In genomic region chr7:346116-346898, GRCh38 we compare ENCODE assay signal across 26 cellular contexts. TPM values are rescaled to one million over a fixed set of nuclear protein-coding genes. Genes with fewer than 3 reads are reported as not detected.
DNase-seq lines count a peak whose midpoint lies in the region; ATAC-seq, FAIRE-seq and TF ChIP-seq lines count a peak whose summit lies in the region.
"Had no signal": no experiment of that assay in that cellular context is flagged by ENCODE, and none has a peak within 500 bp of the region (broad histone marks: within the 10 kb centered on the region; RNA-seq: fewer than 3 reads in every experiment).

No MANE protein-coding gene starts in this region.

- H4K20me1 ChIP-seq in HepG2 (ENCODE audit: insufficient read depth, low read length): no peaks in the 10 kb centered on the region

- no peak overlapping the region for H3K27ac ChIP-seq in HepG2 (ENCODE audit: extremely low read length, insufficient read depth, low read length)
- no peak overlapping the region for H3K27ac ChIP-seq in right lobe of liver
- H3K27ac ChIP-seq: A549 had no signal

- no peak for TF ChIP-seq CTCF in HepG2 (CRISPR knock-in tag; IDR thresholded peaks at IDR 0.05)
- no peak for TF ChIP-seq CTCF in right lobe of liver (IDR thresholded peaks at IDR 0.05)
- TF ChIP-seq CTCF in progenitor cell of endocrine pancreas (IDR thresholded peaks at IDR 0.05; ENCODE audit: unreplicated experiment): no peak

- H3K4me1 ChIP-seq in HepG2 (ENCODE audit: insufficient read depth, low read length): peaks cover 56% of the 10 kb centered on the region
- H3K4me1 ChIP-seq in right lobe of liver: peaks cover 0 to 13% (median 5%) of the 10 kb centered on the region in 4 donors
- H3K4me1 ChIP-seq: A549 had no signal

- no peaks in the 10 kb centered on the region for H3K79me2 ChIP-seq in HepG2 (ENCODE audit: insufficient read depth, low read length)

- H3K9me3 Mint-ChIP-seq in T-helper 1 cell treated with Interleukin-12 subunit alpha and Interleukin-12 subunit beta and Interleukin-4 antibody, amounts not matched to agents 30 μg/mL and 1 μg/mL, for 36 hours: no peaks in the 10 kb centered on the region
- no peaks in the 10 kb centered on the region for H3K9me3 Mint-ChIP-seq in activated T-helper 17 cell treated with anti-CD3 and anti-CD28 coated beads, Interleukin-2, amount 50 U/mL, for 72 hours
- peaks cover 3% of the 10 kb centered on the region for H3K9me3 Mint-ChIP-seq in progenitor cell of endocrine pancreas (ENCODE audit: low read depth)
- H3K9me3 Mint-ChIP-seq: H9 had no signal

- H3K36me3 Mint-ChIP-seq in T-helper 1 cell treated with Interleukin-12 subunit alpha and Interleukin-12 subunit beta and Interleukin-4 antibody, amounts not matched to agents 30 μg/mL and 1 μg/mL, for 36 hours (ENCODE audit: low read depth): no peaks in the 10 kb centered on the region
- H3K36me3 Mint-ChIP-seq in activated T-helper 17 cell treated with anti-CD3 and anti-CD28 coated beads, Interleukin-2, amount 50 U/mL, for 72 hours (ENCODE audit: low read depth): no peaks in the 10 kb centered on the region
- H3K36me3 Mint-ChIP-seq in progenitor cell of endocrine pancreas (ENCODE audit: insufficient read depth): peaks cover 2% of the 10 kb centered on the region

- H3K4me3 Mint-ChIP-seq in T-helper 1 cell treated with Interleukin-12 subunit alpha and Interleukin-12 subunit beta and Interleukin-4 antibody, amounts not matched to agents 30 μg/mL and 1 μg/mL, for 36 hours: no peak overlapping the region
- no peak overlapping the region for H3K4me3 Mint-ChIP-seq in activated T-helper 17 cell treated with anti-CD3 and anti-CD28 coated beads, Interleukin-2, amount 50 U/mL, for 72 hours
- no peak overlapping the region for H3K4me3 Mint-ChIP-seq in progenitor cell of endocrine pancreas (ENCODE audit: low read depth)
- H3K4me3 Mint-ChIP-seq: GM23338 had no signal

- no TSS peak for BruUV-seq in HepG2 (replicated peaks; lab: Mats Ljungman, UMichigan)

- DNase-seq in T-helper 1 cell (no peak), HepG2 (ENCODE audit: low spot score) (no peak), right lobe of liver (no peak), progenitor cell of endocrine pancreas (ENCODE audit: low spot score, unreplicated experiment) (no peak), midbrain (lab: John Stamatoyannopoulos, UW) (no peak)
- DNase-seq: 8988T; ACHN; AML-193; C1 segment of cervical spinal cord; CD8-positive, alpha-beta memory T cell; DMS153; DND-41; GDM1; H9 had no signal

- H3K9me3 ChIP-seq in HepG2 (ENCODE audit: low read length): no peaks in the 10 kb centered on the region
- no peaks in the 10 kb centered on the region for H3K9me3 ChIP-seq in right lobe of liver
- H3K9me3 ChIP-seq: A549 had no signal

- CTCF ChIA-PET in HepG2 (lab: Yijun Ruan, JAX; ENCODE audit: low intra/inter-chr PET ratio, low total read pairs): no interaction called here

- ATAC-seq in HepG2 (no peak), right lobe of liver (no peak), GM21619 (IDR thresholded peaks at IDR 0.05; ENCODE audit: unreplicated experiment) (no peak)
- no peak for ATAC-seq in activated T-helper 17 cell treated with anti-CD3 and anti-CD28 coated beads, Interleukin-2, amount 50 U/mL, for 72 hours (replicated peaks)
- ATAC-seq: A549, GM12878, GM23338, HCT116 had no signal

- no peak overlapping the region for H3K4me2 ChIP-seq in HepG2 (ENCODE audit: low read depth, low read length)
- H3K4me2 ChIP-seq: A549, GM23338 had no signal

- no peak overlapping the region for H2AFZ ChIP-seq in HepG2 (ENCODE audit: low read length)
- H2AFZ ChIP-seq: GM23338 had no signal

- WGBS in HepG2 (ENCODE audit: low lambda C conversion rate): 93% methylated on average over 48 of the region's 60 CpGs
- 92% methylated on average over 25 of the region's 60 CpGs for WGBS in right lobe of liver (ENCODE audit: insufficient coverage, low coverage, low lambda C conversion rate, missing lambda C conversion rate)

- intact Hi-C loops in HepG2 (cut with micrococcal nuclease; ENCODE audit: unreplicated experiment) (no loop called here), right lobe of liver (cut with DNase I) (no loop called here)

- TF ChIP-seq POLR2A in HepG2 (IDR thresholded peaks at IDR 0.05; ENCODE audit: insufficient read depth in 1 of 2, low read depth in 2 of 2, low read length in 2 of 2) (no peak), right lobe of liver (IDR thresholded peaks at IDR 0.05) (no peak)

- TF ChIP-seq RAD21 in HepG2 (CRISPR knock-in tag; IDR thresholded peaks at IDR 0.05): no peak

- no peak overlapping the region for H3K4me3 ChIP-seq in HepG2 (replicated peaks in 1 of 3; ENCODE audit: insufficient read depth in 1 of 3, low read depth in 2 of 3, low read length in 3 of 3)
- no peak overlapping the region for H3K4me3 ChIP-seq in right lobe of liver
- H3K4me3 ChIP-seq: A549, GM12878, GM23338 had no signal

- in situ Hi-C loops in HepG2 (cut with HindIII; ENCODE audit: extremely low pct_ligation_motif_present, low pct_unique_long_range_greater_than_20kb): no loop called here

- H3K27ac Mint-ChIP-seq in T-helper 1 cell treated with Interleukin-12 subunit alpha and Interleukin-12 subunit beta and Interleukin-4 antibody, amounts not matched to agents 30 μg/mL and 1 μg/mL, for 36 hours: peak overlapping the region; percentile 0
- H3K27ac Mint-ChIP-seq in activated T-helper 17 cell treated with anti-CD3 and anti-CD28 coated beads, Interleukin-2, amount 50 U/mL, for 72 hours: peak overlapping the region; percentile 39
- peak overlapping the region; percentile 45 for H3K27ac Mint-ChIP-seq in progenitor cell of endocrine pancreas
- H3K27ac Mint-ChIP-seq: GM23338 had no signal

- no peaks in the 10 kb centered on the region for H3K4me1 Mint-ChIP-seq in T-helper 1 cell treated with Interleukin-12 subunit alpha and Interleukin-12 subunit beta and Interleukin-4 antibody, amounts not matched to agents 30 μg/mL and 1 μg/mL, for 36 hours (ENCODE audit: low read depth)
- H3K4me1 Mint-ChIP-seq in activated T-helper 17 cell treated with anti-CD3 and anti-CD28 coated beads, Interleukin-2, amount 50 U/mL, for 72 hours: no peaks in the 10 kb centered on the region
- H3K4me1 Mint-ChIP-seq in progenitor cell of endocrine pancreas (ENCODE audit: low read depth): peaks cover 43% of the 10 kb centered on the region
- H3K4me1 Mint-ChIP-seq: GM23338, H9 had no signal

- H3K27me3 ChIP-seq in HepG2 (ENCODE audit: control insufficient read depth in 1 of 2, insufficient read depth in 2 of 2, low read length in 2 of 2) (peaks cover 7 to 17% of the 10 kb centered on the region in 2 experiments; a peak in 4 of 5 replicates), right lobe of liver (no peaks in the 10 kb centered on the region)

- no peak overlapping the region for H3K9ac ChIP-seq in HepG2 (ENCODE audit: insufficient read depth, low read depth, low read length)

- no peaks in the 10 kb centered on the region for H3K27me3 Mint-ChIP-seq in T-helper 1 cell treated with Interleukin-12 subunit alpha and Interleukin-12 subunit beta and Interleukin-4 antibody, amounts not matched to agents 30 μg/mL and 1 μg/mL, for 36 hours (ENCODE audit: low read depth)
- H3K27me3 Mint-ChIP-seq in activated T-helper 17 cell treated with anti-CD3 and anti-CD28 coated beads, Interleukin-2, amount 50 U/mL, for 72 hours: no peaks in the 10 kb centered on the region
- no peaks in the 10 kb centered on the region for H3K27me3 Mint-ChIP-seq in progenitor cell of endocrine pancreas
- H3K27me3 Mint-ChIP-seq: CD4-positive, CD25-positive, alpha-beta regulatory T cell had no signal

- H3K36me3 ChIP-seq in HepG2 (replicated peaks in 1 of 2; ENCODE audit: control insufficient read depth in 1 of 2, insufficient read depth in 2 of 2, low read length in 2 of 2): no peaks in the 10 kb centered on the region
- no peaks in the 10 kb centered on the region for H3K36me3 ChIP-seq in right lobe of liver

- POLR2A ChIA-PET in HepG2 (lab: Yijun Ruan, JAX): no interaction called here

- TF ChIP-seq EP300 in HepG2 (IDR thresholded peaks at IDR 0.05; ENCODE audit: low read depth in 2 of 2, low read length in 2 of 2) (no peak), HepG2 (CRISPR knock-in tag; IDR thresholded peaks at IDR 0.05; ENCODE audit: borderline replicate concordance) (no peak)

- no peak for FAIRE-seq in HepG2 (lab: Jason Lieb, UNC)
- FAIRE-seq: A549, D721Med, GM12878, GM19239 had no signal

TF ChIP-seq in HepG2, 621 proteins besides CTCF, POLR2A, EP300 and RAD21:
- TF ChIP-seq HNRNPL (IDR thresholded peaks at IDR 0.05; ENCODE audit: low read depth, low read length) (peak; percentile 63; the same call in 1 of the 2 replicates), CHD4 (IDR thresholded peaks at IDR 0.05; ENCODE audit: borderline replicate concordance, low read length) (no peak)

RNA-seq across cellular contexts. Expression of gene FOXL3, which starts 56.3 kb away (rescaled TPM):
- total RNA-seq in HepG2 (2016; rRNA removed; fragmentation: Illumina TruSeq; extraction: Trizol) (not detected in 2 replicates), right lobe of liver (not detected), progenitor cell of endocrine pancreas (not detected in 2 replicates)
- not detected in 2 replicates for total RNA-seq in HepG2 (2016; cell fraction: cytosol; rRNA removed; fragmentation: Illumina TruSeq; extraction: Trizol; ENCODE audit: low read depth)
- not detected in 2 replicates for total RNA-seq in HepG2 (2016; cell fraction: insoluble cytoplasmic fraction; rRNA removed; fragmentation: Illumina TruSeq; extraction: Trizol)
- not detected in 2 replicates for total RNA-seq in HepG2 (2016; cell fraction: membrane; rRNA removed; fragmentation: Illumina TruSeq; extraction: Trizol)
- not detected in 2 replicates for total RNA-seq in HepG2 (2016; cell fraction: nucleus; rRNA removed; fragmentation: Illumina TruSeq; extraction: Trizol)
- polyA plus RNA-seq in HepG2 (2011; rRNA removed): not detected in 2 replicates
- polyA plus RNA-seq in HepG2 (2011; cell fraction: cytosol; rRNA removed): not detected in 2 replicates
- polyA plus RNA-seq in HepG2 (2011; cell fraction: nucleus; rRNA removed): not detected in 2 replicates
- polyA plus RNA-seq in HepG2 (2012): not detected in 2 replicates
- polyA plus RNA-seq in HepG2 (2016; cell fraction: cytosol; fragmentation: Illumina TruSeq; extraction: Trizol; ENCODE audit: low read depth): not detected in 2 replicates
- polyA plus RNA-seq in HepG2 (2016; cell fraction: insoluble cytoplasmic fraction; fragmentation: Illumina TruSeq; extraction: Trizol; ENCODE audit: low read depth): not detected in 2 replicates
- not detected in 2 replicates for polyA plus RNA-seq in HepG2 (2016; cell fraction: membrane; fragmentation: Illumina TruSeq; extraction: Trizol; ENCODE audit: low read depth)
- polyA plus RNA-seq in HepG2 (2016; cell fraction: nucleus; fragmentation: Illumina TruSeq; extraction: Trizol; ENCODE audit: insufficient read depth, low read depth): not detected in 2 replicates
- polyA minus RNA-seq in HepG2 (2011; rRNA and poly(A)+ RNA removed; ENCODE audit: low replicate concordance): not detected in 2 replicates
- not detected in 2 replicates for polyA minus RNA-seq in HepG2 (2011; cell fraction: cytosol; rRNA and poly(A)+ RNA removed)
- polyA minus RNA-seq in HepG2 (2011; cell fraction: nucleus; rRNA and poly(A)+ RNA removed): not detected in 2 replicates
- not detected for total RNA-seq in activated T-helper 17 cell treated with anti-CD3 and anti-CD28 coated beads, Interleukin-2, amount 50 U/mL, for 72 hours
- total RNA-seq: CD4-positive, CD25-positive, alpha-beta regulatory T cell; CD8-positive, alpha-beta memory T cell; GM12878; GM23338; H4; H9 had no signal
- polyA plus RNA-seq: A549; BJ; CD4-positive, CD25-positive, alpha-beta regulatory T cell; CD8-positive, alpha-beta memory T cell; GM12878; GM23338 had no signal
